20 cellular contexts compared by ENCODE assay signal in genomic region chr22:45314789-45315188, GRCh38. TPM values are rescaled to one million over a fixed set of nuclear protein-coding genes. Genes with fewer than 3 reads are reported as not detected.
DNase-seq lines count a peak whose midpoint lies in the region; ATAC-seq, FAIRE-seq and TF ChIP-seq lines count a peak whose summit lies in the region.
"Had no signal": no experiment of that assay in that cellular context is flagged by ENCODE, and none has a peak within 500 bp of the region (broad histone marks: within the 10 kb centered on the region; RNA-seq: fewer than 3 reads in every experiment).

No MANE protein-coding gene starts in this region.

- H3K36me3 ChIP-seq in HepG2 (replicated peaks in 1 of 2; ENCODE audit: control insufficient read depth in 1 of 2, insufficient read depth in 2 of 2, low read length in 2 of 2) (peaks cover 2 to 10% of the 10 kb centered on the region in 2 experiments; a peak in 1 of 5 replicates), right lobe of liver (no peaks in the 10 kb centered on the region), kidney (ENCODE audit: control insufficient read depth in 1 of 2, insufficient read depth in 2 of 2, low read length in 2 of 2) (no peaks in the 10 kb centered on the region), lower lobe of right lung (no peaks in the 10 kb centered on the region)
- H3K36me3 ChIP-seq: SJCRH30, thoracic aorta had no signal

- POLR2A ChIA-PET in HepG2 (lab: Yijun Ruan, JAX) (interaction anchor here (0.7 to 6.7 kb wide), 2 partner anchors 36 to 41 kb away, joined by 3 to 56 read pairs; no protein-coding TSS in a partner anchor), T-cell (lab: Charles Lee) (interaction anchor here in 1 of 2 donors (0.7 kb wide), 1 partner anchor 11 kb away, joined by 3 read pairs; no protein-coding TSS in a partner anchor)

- H3K4me1 ChIP-seq in HepG2 (ENCODE audit: insufficient read depth, low read length) (peaks cover 90% of the 10 kb centered on the region), right lobe of liver (peaks cover 0 to 21% (median 6%) of the 10 kb centered on the region in 4 donors), kidney (ENCODE audit: control insufficient read depth in 1 of 2, insufficient read depth in 1 of 2, low read depth in 1 of 2, low read length in 2 of 2) (peaks cover 0 to 10% of the 10 kb centered on the region in 2 donors), lower lobe of right lung (peaks cover 53% of the 10 kb centered on the region)

- TF ChIP-seq CTCF in HepG2 (CRISPR knock-in tag; IDR thresholded peaks at IDR 0.05) (no peak), right lobe of liver (IDR thresholded peaks at IDR 0.05) (no peak), kidney (IDR thresholded peaks at IDR 0.05; ENCODE audit: borderline replicate concordance, extremely low read depth, insufficient read depth) (no peak), lower lobe of right lung (IDR thresholded peaks at IDR 0.05) (no peak)

- H3K9ac ChIP-seq in HepG2 (ENCODE audit: insufficient read depth, low read depth, low read length) (peak overlapping the region; percentile 7; the same call in 1 of the 2 replicates), kidney (ENCODE audit: low read length in 2 of 2) (no peak overlapping the region)
- H3K9ac ChIP-seq: GM23248 had no signal

- peak overlapping the region; percentile 98 to 99 for H3K27ac Mint-ChIP-seq in T-cell
- H3K27ac Mint-ChIP-seq in immature natural killer cell = peak overlapping the region in 1 of 6 donors; percentile 27
- H3K27ac Mint-ChIP-seq: activated CD8-positive, alpha-beta T cell treated with anti-CD3 and anti-CD28 coated beads, Interleukin-2, amount 10 ng/mL, durations not matched to agents 7 days and 5 days had no signal

- intact Hi-C loops in HepG2 (cut with micrococcal nuclease; ENCODE audit: unreplicated experiment) = no loop called here
- intact Hi-C loops in right lobe of liver (cut with DNase I) = no loop called here
- intact Hi-C loops in kidney (cut with DNase I) = no loop called here
- intact Hi-C loops in lower lobe of right lung (cut with DNase I) = no loop called here

- H3K4me2 ChIP-seq in HepG2 (ENCODE audit: low read depth, low read length) = peak overlapping the region; percentile 65

- TF ChIP-seq POLR2A in HepG2 (IDR thresholded peaks at IDR 0.05; ENCODE audit: insufficient read depth in 1 of 2, low read depth in 2 of 2, low read length in 2 of 2) (no peak), right lobe of liver (IDR thresholded peaks at IDR 0.05) (no peak)

- H3K4me3 Mint-ChIP-seq in T-cell (peak overlapping the region in 1 of 3 donors; percentile 12), immature natural killer cell (no peak overlapping the region)
- H3K4me3 Mint-ChIP-seq: activated CD8-positive, alpha-beta T cell treated with anti-CD3 and anti-CD28 coated beads, Interleukin-2, amount 10 ng/mL, durations not matched to agents 7 days and 5 days had no signal

- H3K4me3 ChIP-seq in HepG2 (replicated peaks in 1 of 3; ENCODE audit: insufficient read depth in 1 of 3, low read depth in 2 of 3, low read length in 3 of 3) = no peak overlapping the region
- no peak overlapping the region for H3K4me3 ChIP-seq in right lobe of liver
- no peak overlapping the region for H3K4me3 ChIP-seq in kidney (ENCODE audit: low read length in 2 of 2)
- no peak overlapping the region for H3K4me3 ChIP-seq in lower lobe of right lung
- H3K4me3 ChIP-seq: GM23248, SJCRH30, thoracic aorta had no signal

- no peaks in the 10 kb centered on the region for H3K27me3 Mint-ChIP-seq in T-cell
- H3K27me3 Mint-ChIP-seq in immature natural killer cell (ENCODE audit: low read depth in 3 of 3) = peaks cover 9 to 21% (median 11%) of the 10 kb centered on the region in 3 donors

- FAIRE-seq in HepG2 (lab: Jason Lieb, UNC) = no peak
- FAIRE-seq in kidney (lab: Jason Lieb, UNC) = no peak

- H3K27ac ChIP-seq in HepG2 (ENCODE audit: extremely low read length, insufficient read depth, low read length) (no peak overlapping the region), right lobe of liver (peak overlapping the region in 1 of 3 donors; percentile 51), kidney (ENCODE audit: low read depth in 2 of 2, low read length in 2 of 2) (no peak overlapping the region), lower lobe of right lung (no peak overlapping the region)
- H3K27ac ChIP-seq: GM23248, SJCRH30 had no signal

- TF ChIP-seq EP300 in HepG2 (IDR thresholded peaks at IDR 0.05; ENCODE audit: low read depth in 2 of 2, low read length in 2 of 2) (no peak), HepG2 (CRISPR knock-in tag; IDR thresholded peaks at IDR 0.05; ENCODE audit: borderline replicate concordance) (no peak)

- ATAC-seq in HepG2 (no peak), right lobe of liver (no peak), T-cell (replicated peaks in 1 of 4) (no peak), lower lobe of right lung (no peak)
- ATAC-seq: activated CD4-positive, CD25-positive, alpha-beta regulatory T cell treated with anti-CD3 and anti-CD28 coated beads, Interleukin-2, amount 50 U/mL, for 24 hours; activated CD8-positive, alpha-beta T cell treated with anti-CD3 and anti-CD28 coated beads, Interleukin-2, amount 10 ng/mL, durations not matched to agents 7 days and 5 days; esophagus mucosa; left lobe of liver had no signal

- H2AFZ ChIP-seq in HepG2 (ENCODE audit: low read length) = no peak overlapping the region
- H2AFZ ChIP-seq: GM23248 had no signal

- no peaks in the 10 kb centered on the region for H3K27me3 ChIP-seq in HepG2 (ENCODE audit: control insufficient read depth in 1 of 2, insufficient read depth in 2 of 2, low read length in 2 of 2)
- no peaks in the 10 kb centered on the region for H3K27me3 ChIP-seq in right lobe of liver
- no peaks in the 10 kb centered on the region for H3K27me3 ChIP-seq in lower lobe of right lung (ENCODE audit: low read depth)
- H3K27me3 ChIP-seq: SJCRH30 had no signal

- H3K9me3 ChIP-seq in HepG2 (ENCODE audit: low read length) (no peaks in the 10 kb centered on the region), right lobe of liver (no peaks in the 10 kb centered on the region), kidney (ENCODE audit: control insufficient read depth in 1 of 2, low read length in 2 of 2) (no peaks in the 10 kb centered on the region), lower lobe of right lung (no peaks in the 10 kb centered on the region)
- H3K9me3 ChIP-seq: SJCRH30, thoracic aorta had no signal

- peaks cover 27% of the 10 kb centered on the region for H4K20me1 ChIP-seq in HepG2 (ENCODE audit: insufficient read depth, low read length)

- in situ Hi-C loops in HepG2 (cut with HindIII; ENCODE audit: extremely low pct_ligation_motif_present, low pct_unique_long_range_greater_than_20kb) = no loop called here

- WGBS in HepG2 (ENCODE audit: low lambda C conversion rate) = 92% methylated on average over 6 of the region's 6 CpGs
- WGBS in right lobe of liver (ENCODE audit: insufficient coverage, low coverage, low lambda C conversion rate, missing lambda C conversion rate) = 71% methylated on average over 6 of the region's 6 CpGs

- H3K4me1 Mint-ChIP-seq in T-cell = peaks cover 84 to 92% (median 89%) of the 10 kb centered on the region in 3 donors
- H3K4me1 Mint-ChIP-seq in immature natural killer cell = peaks cover 34 to 41% of the 10 kb centered on the region in 2 donors

- peaks cover 96% of the 10 kb centered on the region for H3K79me2 ChIP-seq in HepG2 (ENCODE audit: insufficient read depth, low read length)

- BruUV-seq in HepG2 (replicated peaks; lab: Mats Ljungman, UMichigan) = no TSS peak

- DNase-seq in HepG2 (ENCODE audit: low spot score) (no peak), right lobe of liver (no peak), T-cell (no peak), kidney (peak; percentile 2), immature natural killer cell (no peak), lower lobe of right lung (no peak), globus pallidus (ENCODE audit: low spot score) (no peak)
- DNase-seq: activated CD8-positive, alpha-beta T cell treated with anti-CD3 and anti-CD28 coated beads, Interleukin-2, amount 10 ng/mL, durations not matched to agents 7 days and 5 days; amniotic stem cell; central memory CD4-positive, alpha-beta T cell; GM23248; KG1; NCI-H510A treated with DMSO at 0.1 percent for 48 hours; SJCRH30; T-helper 2 cell had no signal

- no peak for TF ChIP-seq RAD21 in HepG2 (CRISPR knock-in tag; IDR thresholded peaks at IDR 0.05)

- CTCF ChIA-PET in HepG2 (lab: Yijun Ruan, JAX; ENCODE audit: low intra/inter-chr PET ratio, low total read pairs) (no interaction called here), T-cell (lab: Charles Lee) (no interaction called here)

- H3K9me3 Mint-ChIP-seq in T-cell (no peaks in the 10 kb centered on the region), immature natural killer cell (no peaks in the 10 kb centered on the region)

- H3K36me3 Mint-ChIP-seq in T-cell (peaks cover 13% of the 10 kb centered on the region), immature natural killer cell (no peaks in the 10 kb centered on the region)

RNA-seq across cellular contexts. Expression of gene FAM118A, which starts 5.1 kb away (rescaled TPM):
- 26.4 and 36.7 TPM in 2 replicates for total RNA-seq in HepG2 (2016; rRNA removed; fragmentation: Illumina TruSeq; extraction: Trizol)
- total RNA-seq in HepG2 (2016; cell fraction: cytosol; rRNA removed; fragmentation: Illumina TruSeq; extraction: Trizol; ENCODE audit: low read depth) = 28.0 and 29.8 TPM in 2 replicates
- total RNA-seq in HepG2 (2016; cell fraction: insoluble cytoplasmic fraction; rRNA removed; fragmentation: Illumina TruSeq; extraction: Trizol) = 25.8 and 32.7 TPM in 2 replicates
- 21.5 TPM in 2 replicates for total RNA-seq in HepG2 (2016; cell fraction: membrane; rRNA removed; fragmentation: Illumina TruSeq; extraction: Trizol)
- 34.3 and 41.9 TPM in 2 replicates for total RNA-seq in HepG2 (2016; cell fraction: nucleus; rRNA removed; fragmentation: Illumina TruSeq; extraction: Trizol)
- 48.2 TPM in 2 replicates for polyA plus RNA-seq in HepG2 (2011; rRNA removed)
- polyA plus RNA-seq in HepG2 (2011; cell fraction: cytosol; rRNA removed) = 24.5 and 25.4 TPM in 2 replicates
- 91.1 and 92.6 TPM in 2 replicates for polyA plus RNA-seq in HepG2 (2011; cell fraction: nucleus; rRNA removed)
- polyA plus RNA-seq in HepG2 (2012) = 34.1 and 39.4 TPM in 2 replicates
- 8.3 and 8.5 TPM in 2 replicates for polyA plus RNA-seq in HepG2 (2016; cell fraction: cytosol; fragmentation: Illumina TruSeq; extraction: Trizol; ENCODE audit: low read depth)
- polyA plus RNA-seq in HepG2 (2016; cell fraction: insoluble cytoplasmic fraction; fragmentation: Illumina TruSeq; extraction: Trizol; ENCODE audit: low read depth) = 26.6 and 30.9 TPM in 2 replicates
- 15.4 and 16.9 TPM in 2 replicates for polyA plus RNA-seq in HepG2 (2016; cell fraction: membrane; fragmentation: Illumina TruSeq; extraction: Trizol; ENCODE audit: low read depth)
- 87.6 and 89.2 TPM in 2 replicates for polyA plus RNA-seq in HepG2 (2016; cell fraction: nucleus; fragmentation: Illumina TruSeq; extraction: Trizol; ENCODE audit: insufficient read depth, low read depth)
- polyA minus RNA-seq in HepG2 (2011; rRNA and poly(A)+ RNA removed; ENCODE audit: low replicate concordance) = 15.6 and 49.1 TPM in 2 replicates
- 12.3 and 12.7 TPM in 2 replicates for polyA minus RNA-seq in HepG2 (2011; cell fraction: cytosol; rRNA and poly(A)+ RNA removed)
- 57.0 and 67.1 TPM in 2 replicates for polyA minus RNA-seq in HepG2 (2011; cell fraction: nucleus; rRNA and poly(A)+ RNA removed)
- 10 to 100 TPM in 4 of 6 experiments, 1 to 10 TPM in 2; 5.6 to 43.0 (median 17.3) TPM for total RNA-seq in right lobe of liver
- total RNA-seq in T-cell = 100 to 1,000 TPM in 4 of 5 donors, 10 to 100 TPM in 1; 53.5 to 394 (median 154) TPM
- total RNA-seq in kidney = 13.0 TPM
- polyA plus RNA-seq in kidney (ENCODE audit: insufficient read depth, low read depth, low replicate concordance) = 5.7 TPM
- polyA plus RNA-seq in immature natural killer cell = 10 to 100 TPM; 10.6 to 33.9 (median 14.7) TPM
- 19.8 TPM for total RNA-seq in lower lobe of right lung

RNA-seq across cellular contexts. Expression of gene UPK3A, which starts 30.0 kb away (rescaled TPM):
- total RNA-seq in HepG2 (2016; rRNA removed; fragmentation: Illumina TruSeq; extraction: Trizol) = 10.0 and 10.5 TPM in 2 replicates
- total RNA-seq in HepG2 (2016; cell fraction: cytosol; rRNA removed; fragmentation: Illumina TruSeq; extraction: Trizol; ENCODE audit: low read depth) = 9.4 and 11.8 TPM in 2 replicates
- total RNA-seq in HepG2 (2016; cell fraction: insoluble cytoplasmic fraction; rRNA removed; fragmentation: Illumina TruSeq; extraction: Trizol) = 9.5 and 11.5 TPM in 2 replicates
- 10.2 and 12.3 TPM in 2 replicates for total RNA-seq in HepG2 (2016; cell fraction: membrane; rRNA removed; fragmentation: Illumina TruSeq; extraction: Trizol)
- 3.3 and 4.2 TPM in 2 replicates for total RNA-seq in HepG2 (2016; cell fraction: nucleus; rRNA removed; fragmentation: Illumina TruSeq; extraction: Trizol)
- polyA plus RNA-seq in HepG2 (2011; rRNA removed) = 12.2 and 13.8 TPM in 2 replicates
- 10.6 and 20.2 TPM in 2 replicates for polyA plus RNA-seq in HepG2 (2011; cell fraction: cytosol; rRNA removed)
- 5.9 and 7.2 TPM in 2 replicates for polyA plus RNA-seq in HepG2 (2011; cell fraction: nucleus; rRNA removed)
- polyA plus RNA-seq in HepG2 (2012) = 4.3 and 11.1 TPM in 2 replicates
- 14.1 and 18.5 TPM in 2 replicates for polyA plus RNA-seq in HepG2 (2016; cell fraction: cytosol; fragmentation: Illumina TruSeq; extraction: Trizol; ENCODE audit: low read depth)
- polyA plus RNA-seq in HepG2 (2016; cell fraction: insoluble cytoplasmic fraction; fragmentation: Illumina TruSeq; extraction: Trizol; ENCODE audit: low read depth) = 14.2 and 18.6 TPM in 2 replicates
- 13.4 and 14.9 TPM in 2 replicates for polyA plus RNA-seq in HepG2 (2016; cell fraction: membrane; fragmentation: Illumina TruSeq; extraction: Trizol; ENCODE audit: low read depth)
- polyA plus RNA-seq in HepG2 (2016; cell fraction: nucleus; fragmentation: Illumina TruSeq; extraction: Trizol; ENCODE audit: insufficient read depth, low read depth) = 12.3 and 12.7 TPM in 2 replicates
- polyA minus RNA-seq in HepG2 (2011; rRNA and poly(A)+ RNA removed; ENCODE audit: low replicate concordance) = 30.1 TPM in 1 of 2 replicates, not detected in the other
- 3.4 and 3.6 TPM in 2 replicates for polyA minus RNA-seq in HepG2 (2011; cell fraction: cytosol; rRNA and poly(A)+ RNA removed)
- 2.2 and 3.2 TPM in 2 replicates for polyA minus RNA-seq in HepG2 (2011; cell fraction: nucleus; rRNA and poly(A)+ RNA removed)
- not detected for total RNA-seq in right lobe of liver
- not detected for total RNA-seq in T-cell
- not detected for total RNA-seq in kidney
- polyA plus RNA-seq in kidney (ENCODE audit: insufficient read depth, low read depth, low replicate concordance) = not detected
- 1 to 10 TPM in 2 of 3 donors, not detected in 1; 2.7 to 6.4 TPM for polyA plus RNA-seq in immature natural killer cell
- total RNA-seq in lower lobe of right lung = not detected
- total RNA-seq: activated CD8-positive, alpha-beta T cell treated with anti-CD3 and anti-CD28 coated beads, Interleukin-2, amount 10 ng/mL, durations not matched to agents 7 days and 5 days; esophagus mucosa; G401; GM23248; left lobe of liver; SJCRH30; thoracic aorta had no signal
- polyA plus RNA-seq: GM23248 had no signal
